Comparison of ENCODE assay signal across 8 cellular contexts in the genomic region with DNA sequence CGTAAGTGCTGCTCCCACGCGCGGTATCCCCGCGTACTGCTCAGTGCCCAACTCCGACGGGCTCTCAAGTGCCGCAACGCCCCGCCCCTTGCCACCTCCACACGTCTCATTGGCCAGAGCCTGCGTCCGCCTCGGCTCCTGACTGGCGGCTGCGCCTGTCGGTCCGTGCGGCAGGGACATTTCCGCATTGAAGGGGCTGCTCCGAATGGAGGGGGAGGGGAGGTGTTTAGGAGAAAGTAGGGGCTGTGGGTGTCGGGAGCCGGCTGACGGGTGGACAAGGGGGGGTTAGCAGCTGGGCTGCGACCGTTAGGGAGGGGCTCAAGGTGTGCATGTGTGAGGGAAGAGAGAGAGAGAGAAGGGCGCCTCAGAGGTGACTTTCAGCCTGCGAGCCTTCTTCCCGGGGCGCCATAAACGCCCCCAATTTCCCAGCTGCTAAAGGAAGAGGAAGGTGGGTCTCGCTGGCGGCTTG. TPM values are rescaled to one million over a fixed set of nuclear protein-coding genes. Genes with fewer than 3 reads are reported as not detected.
DNase-seq lines count a peak whose midpoint lies in the region; ATAC-seq, FAIRE-seq and TF ChIP-seq lines count a peak whose summit lies in the region.

No MANE protein-coding gene starts in this region.

- intact Hi-C loops in natural killer cell (cut with micrococcal nuclease), result loop anchor here (1.0 to 10.0 kb wide), 5 partner anchors 15 to 484 kb away; partner anchors contain the start of genes MDH1 and WDPCP

- peak overlapping the region; percentile 98 for H3K27ac ChIP-seq in RWPE1

- TF ChIP-seq POLR2A in H54 (IDR thresholded peaks at IDR 0.05; ENCODE audit: low read depth, low read length), result peak; percentile 100

- TF ChIP-seq CTCF in RWPE1 (conservative IDR thresholded peaks at IDR 0.05; ENCODE audit: low read depth), result no peak
- TF ChIP-seq CTCF in natural killer cell (IDR thresholded peaks at IDR 0.05), result no peak

- peak; percentile 81 to 95 (median 87) for ATAC-seq in natural killer cell

- H3K4me1 Mint-ChIP-seq in natural killer cell, result peaks cover 39 to 53% of the 10 kb centered on the region in 2 donors

- DNase-seq in ELF-1 (ENCODE audit: low read depth, low spot score) (peak; percentile 99), H54 (ENCODE audit: insufficient read length, low spot score) (peak; percentile 81), LoVo (ENCODE audit: low spot score) (peak; percentile 96), RWPE1 (ENCODE audit: low spot score) (peak; percentile 97), fibroblast of peridontal ligament (ENCODE audit: extremely low read depth) (peak; percentile 96), natural killer cell (peak; percentile 98)
- peak; percentile 96 for DNase-seq in activated T-helper 9 cell treated with anti-CD3 and anti-CD28 coated beads, Interleukin-2, amount 50 U/mL, for 16 hours (ENCODE audit: low read depth)
- DNase-seq in stimulated activated naive CD4-positive, alpha-beta T cell (lab: John Stamatoyannopoulos, UW), result peak; percentile 93 to 97 (median 96)

- peak overlapping the region; percentile 97 for H3K4me3 Mint-ChIP-seq in natural killer cell

- POLR2A ChIA-PET in RWPE1 (lab: Yijun Ruan, JAX; ENCODE audit: low non-redundant PET), result interaction anchor here (1.0 kb wide), 1 partner anchor 20 kb away, joined by 7 read pairs; no protein-coding TSS in a partner anchor

- H3K9me3 Mint-ChIP-seq in natural killer cell, result no peaks in the 10 kb centered on the region

- CTCF ChIA-PET in RWPE1 (lab: Yijun Ruan, JAX), result interaction anchor here (0.6 kb wide), 2 partner anchors 25 to 143 kb away, joined by 3 read pairs; no protein-coding TSS in a partner anchor

- H3K27me3 Mint-ChIP-seq in natural killer cell (ENCODE audit: low read depth in 2 of 2), result no peaks in the 10 kb centered on the region

- peak overlapping the region; percentile 90 to 97 for H3K27ac Mint-ChIP-seq in natural killer cell

- H3K36me3 Mint-ChIP-seq in natural killer cell, result no peaks in the 10 kb centered on the region

- peak; percentile 84 for FAIRE-seq in H54 (lab: Jason Lieb, UNC)

RNA-seq across cellular contexts. Expression of gene UGP2, which starts 0.9 kb away (rescaled TPM):
- total RNA-seq in natural killer cell, result 100 to 1,000 TPM; 100 to 117 (median 101) TPM

Comparison
In these comparisons a context has a peak if more than half of its experiments do, and no peak if none do; other contexts are left out.
1. Peak in every context shown above with its lines: DNase-seq, ATAC-seq and H3K27ac ChIP-seq.